In genomic region chr14:75133597-75133996, GRCh38 we compare ENCODE assay signal across 18 cellular contexts. TPM values are rescaled to one million over a fixed set of nuclear protein-coding genes. Genes with fewer than 3 reads are reported as not detected.
A peak's percentile ranks its signal among the peaks of the same experiment; 100 is the strongest.
DNase-seq lines count a peak whose midpoint lies in the region; ATAC-seq, FAIRE-seq and TF ChIP-seq lines count a peak whose summit lies in the region.
"Had no signal": no experiment of that assay in that cellular context is flagged by ENCODE, and none has a peak within 500 bp of the region (broad histone marks: within the 10 kb centered on the region; RNA-seq: fewer than 3 reads in every experiment).

No MANE protein-coding gene starts in this region.

- ATAC-seq in T-helper 17 cell (no peak), lower lobe of right lung (no peak), GM21390 (IDR thresholded peaks at IDR 0.05; ENCODE audit: unreplicated experiment) (no peak)
- ATAC-seq: Panc1 had no signal

- no peak overlapping the region for H3K4me3 Mint-ChIP-seq in T-helper 17 cell
- H3K4me3 Mint-ChIP-seq: H9 had no signal

- TF ChIP-seq EP300 in transverse colon (IDR thresholded peaks at IDR 0.05; ENCODE audit: low read depth): no peak

- no peak for TF ChIP-seq POLR2A in transverse colon (IDR thresholded peaks at IDR 0.05)

- TF ChIP-seq CTCF in lower lobe of right lung (IDR thresholded peaks at IDR 0.05) (no peak), transverse colon (IDR thresholded peaks at IDR 0.05) (no peak)

- peak; percentile 36 for FAIRE-seq in HTR-8/SVneo (lab: Jason Lieb, UNC)
- no peak for FAIRE-seq in urothelium cell line (lab: Jason Lieb, UNC)

- 65 to 87% methylated on average over 2 of the region's 2 CpGs for WGBS in transverse colon (ENCODE audit: low coverage in 1 of 2), 2 donors

- no peaks in the 10 kb centered on the region for H3K27me3 Mint-ChIP-seq in T-helper 17 cell
- H3K27me3 Mint-ChIP-seq: CD4-positive, CD25-positive, alpha-beta regulatory T cell had no signal

- peaks cover 13% of the 10 kb centered on the region for H3K36me3 Mint-ChIP-seq in T-helper 17 cell (ENCODE audit: low read depth)

- in situ Hi-C loops in transverse colon (cut with MboI; ENCODE audit: low pct_ligation_motif_present in 1 of 4, low pct_unique_long_range_greater_than_20kb in 1 of 4, low sequenced_read_pairs in 3 of 4): loop anchor here (5.0 to 25.0 kb wide), 4 partner anchors 169 to 354 kb away; no protein-coding TSS in a partner anchor

- H3K36me3 ChIP-seq in lower lobe of right lung: peaks cover 56% of the 10 kb centered on the region
- peaks cover 0 to 22% (median 7%) of the 10 kb centered on the region in 4 donors for H3K36me3 ChIP-seq in transverse colon

- intact Hi-C loops in lower lobe of right lung (cut with DNase I): loop anchor here (5.0 to 10.0 kb wide), 2 partner anchors 164 to 351 kb away; no protein-coding TSS in a partner anchor
- intact Hi-C loops in transverse colon (cut with DNase I; ENCODE audit: low total_unique reads): loop anchor here (2.0 to 5.0 kb wide), 2 partner anchors 163 to 349 kb away; no protein-coding TSS in a partner anchor

- H3K4me1 ChIP-seq in lower lobe of right lung (peaks cover 35% of the 10 kb centered on the region), transverse colon (peaks cover 4 to 28% (median 7%) of the 10 kb centered on the region in 4 donors)

- no peak for DNase-seq in HTR-8/SVneo (ENCODE audit: insufficient read length, low spot score)
- no peak for DNase-seq in T-helper 17 cell
- no peak for DNase-seq in lower lobe of right lung
- no peak for DNase-seq in transverse colon
- no peak for DNase-seq in mesenteric fat pad (ENCODE audit: low spot score)
- no peak for DNase-seq in urothelium cell line (ENCODE audit: low spot score)
- DNase-seq: CD4-positive, CD25-positive, alpha-beta regulatory T cell; DMS79; GM23248; H9; MM.1S; NCI-H1092 treated with DMSO at 0.1 percent for 48 hours; NCI-H1436 treated with DMSO at 0.1 percent for 48 hours; NCI-H1930; NCI-H510A; NCI-H748 treated with DMSO at 0.1 percent for 48 hours had no signal

- H3K4me3 ChIP-seq in lower lobe of right lung (no peak overlapping the region), transverse colon (no peak overlapping the region)
- H3K4me3 ChIP-seq: GM23248 had no signal

- H3K27ac ChIP-seq in lower lobe of right lung (peak overlapping the region; percentile 50), transverse colon (peak overlapping the region; percentile 18 to 69 (median 41))

- H3K4me1 Mint-ChIP-seq in T-helper 17 cell: peaks cover 15% of the 10 kb centered on the region
- H3K4me1 Mint-ChIP-seq: H9 had no signal

- H3K27me3 ChIP-seq in lower lobe of right lung (ENCODE audit: low read depth) (no peaks in the 10 kb centered on the region), transverse colon (no peaks in the 10 kb centered on the region)

- H3K27ac Mint-ChIP-seq in T-helper 17 cell: peak overlapping the region; percentile 41
- H3K27ac Mint-ChIP-seq: H9 had no signal

- H3K9me3 ChIP-seq in T-helper 17 cell (ENCODE audit: control insufficient read depth, low read length, poor library complexity, severe bottlenecking): no peaks in the 10 kb centered on the region
- no peaks in the 10 kb centered on the region for H3K9me3 ChIP-seq in lower lobe of right lung
- no peaks in the 10 kb centered on the region for H3K9me3 ChIP-seq in transverse colon

RNA-seq across cellular contexts. Expression of gene NEK9, which starts 6.7 kb away (rescaled TPM):
- total RNA-seq in T-helper 17 cell (10 to 100 TPM; 61.7 to 63.6 TPM), lower lobe of right lung (97.7 TPM), transverse colon (100 to 1,000 TPM in 1 of 4 donors, 10 to 100 TPM in 3; 24.4 to 121 (median 53.4) TPM), mesenteric fat pad (105 TPM)

RNA-seq across cellular contexts. Expression of gene TMED10, which starts 42.8 kb away (rescaled TPM):
- total RNA-seq in T-helper 17 cell (100 to 1,000 TPM; 190 to 195 TPM), lower lobe of right lung (286 TPM), transverse colon (100 to 1,000 TPM in 3 of 4 donors, 10 to 100 TPM in 1; 70.3 to 255 (median 244) TPM), mesenteric fat pad (330 TPM)
